5 cellular contexts compared by ENCODE assay signal in the genomic region with DNA sequence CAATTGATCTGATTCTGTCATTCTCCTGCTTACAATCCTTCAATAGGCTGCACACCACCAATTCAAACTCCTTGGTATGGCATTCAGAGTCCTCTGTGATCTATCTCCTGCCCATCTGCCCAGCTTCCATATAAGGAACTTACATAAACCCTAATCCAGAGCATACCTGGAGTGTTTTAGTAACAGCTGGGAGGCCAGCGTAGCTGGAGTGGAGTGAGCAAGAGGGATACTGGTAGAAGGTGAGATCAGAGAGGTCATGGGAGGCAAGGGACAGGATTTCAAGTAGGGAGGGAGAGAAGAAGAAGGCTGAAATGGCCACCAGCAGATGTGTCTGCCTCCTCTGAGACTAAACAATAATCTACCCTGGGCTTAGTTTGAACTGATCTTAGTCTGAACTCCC.
"Had no signal": no experiment of that assay in that cellular context is flagged by ENCODE, and none has a peak within 500 bp of the region (broad histone marks: within the 10 kb centered on the region; RNA-seq: fewer than 3 reads in every experiment).

No MANE protein-coding gene starts in this region.

- H3K4me3 ChIP-seq: GM23338 had no signal

- H3K27ac ChIP-seq: KMS-11 had no signal

- H2AFZ ChIP-seq: GM23338 had no signal

- H3K9ac ChIP-seq: KMS-11 had no signal

- DNase-seq: H9, HCEC 1CT, KBM-7 had no signal

- H3K4me2 ChIP-seq: GM23338, KMS-11 had no signal
